18 cellular contexts compared by ENCODE assay signal in genomic region chrX:38277802-38278201, GRCh38. TPM values are rescaled to one million over a fixed set of nuclear protein-coding genes. Genes with fewer than 3 reads are reported as not detected.
A peak's percentile ranks its signal among the peaks of the same experiment; 100 is the strongest.
DNase-seq lines count a peak whose midpoint lies in the region; ATAC-seq and TF ChIP-seq lines count a peak whose summit lies in the region.
"Had no signal": no experiment of that assay in that cellular context is flagged by ENCODE, and none has a peak within 500 bp of the region (broad histone marks: within the 10 kb centered on the region; RNA-seq: fewer than 3 reads in every experiment).

No MANE protein-coding gene starts in this region.

- CTCF ChIA-PET in HEK293 (lab: Yijun Ruan, JAX), result interaction anchor here (0.9 to 1.4 kb wide), 2 partner anchors 16 to 49 kb away, joined by 3 to 9 read pairs; partner anchors contain the start of gene RPGR
- CTCF ChIA-PET in A673 (lab: Charles Lee), result no interaction called here

- H3K27me3 ChIP-seq in A673 (replicated peaks; ENCODE audit: insufficient read depth, low read depth, low read length, poor library complexity) (no peaks in the 10 kb centered on the region), Peyer's patch (no peaks in the 10 kb centered on the region)

- H3K4me3 ChIP-seq in HEK293 (ENCODE audit: low read depth, low read length) (no peak overlapping the region), A673 (ENCODE audit: low read depth, low read length, poor library complexity, severe bottlenecking) (no peak overlapping the region), Peyer's patch (no peak overlapping the region)

- H3K36me3 ChIP-seq in HEK293 (ENCODE audit: control insufficient read depth in 2 of 2, insufficient read depth in 1 of 2, low read length in 2 of 2), result no peaks in the 10 kb centered on the region
- H3K36me3 ChIP-seq in A673 (ENCODE audit: insufficient read depth, low read length, poor library complexity, severe bottlenecking), result no peaks in the 10 kb centered on the region
- no peaks in the 10 kb centered on the region for H3K36me3 ChIP-seq in Peyer's patch

- peak; percentile 14 for ATAC-seq in left colon
- no peak for ATAC-seq in GM18858 (IDR thresholded peaks at IDR 0.05; ENCODE audit: unreplicated experiment)
- ATAC-seq: Panc1, Right ventricle myocardium inferior had no signal

- H3K9me3 ChIP-seq in HEK293 (ENCODE audit: control insufficient read depth, insufficient read depth, low read depth, low read length), result no peaks in the 10 kb centered on the region
- no peaks in the 10 kb centered on the region for H3K9me3 ChIP-seq in A673 (ENCODE audit: low read depth, low read length, poor library complexity, severe bottlenecking)
- no peaks in the 10 kb centered on the region for H3K9me3 ChIP-seq in Peyer's patch
- H3K9me3 ChIP-seq: Caco-2 had no signal

- H3K4me1 ChIP-seq in HEK293 (ENCODE audit: control insufficient read depth, insufficient read depth, low read length) (peaks cover 14% of the 10 kb centered on the region), A673 (ENCODE audit: insufficient read depth, low read length, poor library complexity, severe bottlenecking) (no peaks in the 10 kb centered on the region), Peyer's patch (no peaks in the 10 kb centered on the region)

- POLR2A ChIA-PET in HEK293 (lab: Yijun Ruan, JAX), result interaction anchor here (1.0 kb wide), 1 partner anchor 49 kb away, joined by 5 read pairs; the partner anchor contains the start of gene RPGR
- POLR2A ChIA-PET in A673 (lab: Charles Lee; ENCODE audit: low non-redundant PET), result no interaction called here

- intact Hi-C loops in left colon (cut with DNase I, micrococcal nuclease) (no loop called here), A673 (cut with micrococcal nuclease; ENCODE audit: unreplicated experiment) (no loop called here)

- TF ChIP-seq POLR2A in Peyer's patch (IDR thresholded peaks at IDR 0.05), result no peak

- H3K27ac ChIP-seq in HEK293 (ENCODE audit: extremely low read depth, low read depth, low read length) (no peak overlapping the region), A673 (ENCODE audit: low read depth, low read length, poor library complexity, severe bottlenecking) (no peak overlapping the region), Peyer's patch (no peak overlapping the region)

- DNase-seq in ELR (ENCODE audit: low read depth), result peak; percentile 8
- peak; percentile 6 for DNase-seq in SW480 (ENCODE audit: low spot score)
- no peak for DNase-seq in left colon
- no peak for DNase-seq in A673 (ENCODE audit: low spot score)
- no peak for DNase-seq in Peyer's patch
- DNase-seq: Caco-2; CD4-positive, alpha-beta T cell; DMS153; EL; H9; NCI-H1105; NCI-H2081; NCI-H510A; T-helper 2 cell had no signal

- no TSS peak for BruUV-seq in A673 (replicated peaks; lab: Mats Ljungman, UMichigan)

- no peak for TF ChIP-seq CTCF in HEK293 (tag by site-specific recombination; IDR thresholded peaks at IDR 0.05)
- TF ChIP-seq CTCF in A673 (conservative IDR thresholded peaks at IDR 0.05; ENCODE audit: low read depth, low read length), result no peak
- no peak for TF ChIP-seq CTCF in Peyer's patch (IDR thresholded peaks at IDR 0.05)

TF ChIP-seq in HEK293, 187 proteins besides CTCF, POLR2A, EP300 and RAD21:
- TF ChIP-seq KLF17 (tag by site-specific recombination; IDR thresholded peaks at IDR 0.05) (peak; percentile 61; the same call in 1 of the 2 replicates), OSR2 (tag by site-specific recombination; IDR thresholded peaks at IDR 0.05) (peak; percentile 38; the same call in 1 of the 2 replicates), ZBTB49 (tag by site-specific recombination; IDR thresholded peaks at IDR 0.05; ENCODE audit: low read depth) (no peak), ZNF26 (tag by site-specific recombination; IDR thresholded peaks at IDR 0.05) (no peak)
TF ChIP-seq in HEK293: peak in this region for 2.

RNA-seq across cellular contexts. Expression of gene RPGR, which starts 49.5 kb away (rescaled TPM):
- 10 to 100 TPM in 1 of 2 donors, 1 to 10 TPM in 1; 7.8 to 14.1 TPM for total RNA-seq in left colon
- total RNA-seq in A673 (2021), result 12.3 and 15.1 TPM in 2 replicates
- total RNA-seq in Peyer's patch, result 10 to 100 TPM in 3 of 4 donors, 1 to 10 TPM in 1; 5.4 to 72.6 (median 22.3) TPM

RNA-seq across cellular contexts. Expression of gene SRPX, which starts 57.1 kb away (rescaled TPM):
- total RNA-seq in left colon, result 10 to 100 TPM; 11.9 to 26.0 TPM
- total RNA-seq in A673 (2021), result 0.96 and 1.1 TPM in 2 replicates
- total RNA-seq in Peyer's patch, result 10 to 100 TPM; 14.2 to 26.4 (median 22.1) TPM
- total RNA-seq: CD4-positive, alpha-beta T cell had no signal

Comparison
In these comparisons a context has a peak if more than half of its experiments do, and no peak if none do; other contexts are left out.
1. DNase-seq: peak in ELR (single experiment) and SW480 (single experiment); none in left colon (0 of 2), A673 (single experiment) and Peyer's patch (0 of 3).